In genomic region chr5:162931501-162931900, GRCh38 we compare ENCODE assay signal across 22 cellular contexts.
DNase-seq lines count a peak whose midpoint lies in the region.
"Had no signal": no experiment of that assay in that cellular context is flagged by ENCODE, and none has a peak within 500 bp of the region (broad histone marks: within the 10 kb centered on the region; RNA-seq: fewer than 3 reads in every experiment).

No MANE protein-coding gene starts in this region.

- DNase-seq in putamen (ENCODE audit: low spot score), result peak; percentile 65
- no peak for DNase-seq in globus pallidus (ENCODE audit: low spot score)
- DNase-seq: 8988T; ACHN; AML-193; BE2C; C1 segment of cervical spinal cord; Caco-2; Calu3; CD4-positive, alpha-beta memory T cell; CD4-positive, alpha-beta T cell; CD4-positive, CD25-positive, alpha-beta regulatory T cell; CD8-positive, alpha-beta memory T cell; CD8-positive, alpha-beta T cell; COR-L47; DMS 273 treated with DMSO at 0.1 percent for 48 hours; DMS153; DMS53; DMS79; DMS79 treated with DMSO at 0.1 percent for 48 hours; DND-41; EL had no signal
